Comparison of ENCODE assay signal across 10 cellular contexts in the genomic region with DNA sequence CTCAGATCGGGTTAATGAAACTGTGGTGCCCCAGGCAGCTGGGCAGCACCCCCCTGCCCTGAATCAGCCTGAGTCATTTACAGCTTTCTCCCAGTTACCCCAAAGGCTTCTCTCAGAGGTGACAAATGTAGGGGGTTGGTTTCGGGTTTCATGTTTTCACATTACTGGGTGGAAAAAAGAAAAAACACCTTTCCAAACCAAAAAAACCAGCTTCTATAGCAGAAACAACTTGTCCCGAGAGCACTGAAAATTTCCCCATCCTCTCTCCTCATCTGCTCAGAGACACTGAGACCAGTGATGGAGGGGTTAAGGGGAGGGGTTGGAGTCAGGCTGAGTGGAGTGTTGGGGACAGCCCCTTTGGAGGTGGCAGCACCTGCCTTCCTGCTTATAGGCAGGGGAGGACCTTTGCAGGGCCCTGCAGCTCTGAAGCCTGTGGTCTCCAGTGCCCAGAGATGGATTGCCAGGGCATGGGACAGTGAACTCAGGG. TPM values are rescaled to one million over a fixed set of nuclear protein-coding genes. Genes with fewer than 3 reads are reported as not detected.
DNase-seq lines count a peak whose midpoint lies in the region; ATAC-seq, FAIRE-seq and TF ChIP-seq lines count a peak whose summit lies in the region.
"Had no signal": no experiment of that assay in that cellular context is flagged by ENCODE, and none has a peak within 500 bp of the region (broad histone marks: within the 10 kb centered on the region; RNA-seq: fewer than 3 reads in every experiment).

No MANE protein-coding gene starts in this region.

- H3K4me2 ChIP-seq in astrocyte (ENCODE audit: low read length) = no peak overlapping the region

- no peak overlapping the region for H3K27ac ChIP-seq in astrocyte (ENCODE audit: low read depth, low read length)

- no peaks in the 10 kb centered on the region for H3K9me3 ChIP-seq in astrocyte (ENCODE audit: insufficient read depth, low read depth, low read length)
- H3K9me3 ChIP-seq: heart right ventricle had no signal

- H3K9me3 Mint-ChIP-seq in astrocyte (ENCODE audit: unreplicated experiment) = no peaks in the 10 kb centered on the region
- H3K9me3 Mint-ChIP-seq in stimulated activated memory B cell treated with anti-CD40 and anti-IgM and Interleukin-4, amounts not matched to agents 10 μg/mL and 1 μg/mL and 100 μg/mL, for 72 hours = no peaks in the 10 kb centered on the region

- no peak overlapping the region for H2AFZ ChIP-seq in astrocyte (ENCODE audit: low read depth, low read length)

- peak; percentile 84 for DNase-seq in HPDE6-E6E7 (ENCODE audit: extremely low spot score)
- no peak for DNase-seq in astrocyte (ENCODE audit: low read depth)
- no peak for DNase-seq in NCI-H2081 treated with DMSO at 0.1 percent for 48 hours (lab: John Stamatoyannopoulos, UW)
- DNase-seq in islet precursor cell = no peak
- DNase-seq in cortex of kidney (lab: John Stamatoyannopoulos, UW) = no peak
- DNase-seq: heart right ventricle had no signal

- peaks cover 25% of the 10 kb centered on the region for H3K36me3 ChIP-seq in astrocyte (ENCODE audit: insufficient read depth, low read length)

- no peaks in the 10 kb centered on the region for H3K79me2 ChIP-seq in astrocyte (ENCODE audit: insufficient read depth, low read length)

- ATAC-seq in GM18505 (IDR thresholded peaks at IDR 0.05; ENCODE audit: unreplicated experiment) = peak; percentile 44
- ATAC-seq in GM21529 (IDR thresholded peaks at IDR 0.05; ENCODE audit: unreplicated experiment) = peak; percentile 74
- peak; percentile 94 for ATAC-seq in stimulated activated memory B cell treated with anti-CD40 and anti-IgM and Interleukin-4, amounts not matched to agents 10 μg/mL and 1 μg/mL and 100 μg/mL, for 72 hours

- FAIRE-seq in astrocyte (lab: Jason Lieb, UNC) = no peak

- peak overlapping the region; percentile 80 for H3K27ac Mint-ChIP-seq in astrocyte (ENCODE audit: unreplicated experiment)
- H3K27ac Mint-ChIP-seq in stimulated activated memory B cell treated with anti-CD40 and anti-IgM and Interleukin-4, amounts not matched to agents 10 μg/mL and 1 μg/mL and 100 μg/mL, for 72 hours = peak overlapping the region; percentile 68

- no peak for TF ChIP-seq CTCF in astrocyte (IDR thresholded peaks at IDR 0.05; ENCODE audit: insufficient read depth, low read depth, low read length)

- peaks cover 8% of the 10 kb centered on the region for H3K36me3 Mint-ChIP-seq in astrocyte (ENCODE audit: low read depth, unreplicated experiment)
- peaks cover 23% of the 10 kb centered on the region for H3K36me3 Mint-ChIP-seq in stimulated activated memory B cell treated with anti-CD40 and anti-IgM and Interleukin-4, amounts not matched to agents 10 μg/mL and 1 μg/mL and 100 μg/mL, for 72 hours

- H3K27me3 Mint-ChIP-seq in astrocyte (ENCODE audit: low read depth, unreplicated experiment) = no peaks in the 10 kb centered on the region
- no peaks in the 10 kb centered on the region for H3K27me3 Mint-ChIP-seq in stimulated activated memory B cell treated with anti-CD40 and anti-IgM and Interleukin-4, amounts not matched to agents 10 μg/mL and 1 μg/mL and 100 μg/mL, for 72 hours

- H3K9ac ChIP-seq in astrocyte (ENCODE audit: low read length) = no peak overlapping the region

- H3K4me3 Mint-ChIP-seq in astrocyte (ENCODE audit: unreplicated experiment) = no peak overlapping the region
- H3K4me3 Mint-ChIP-seq in stimulated activated memory B cell treated with anti-CD40 and anti-IgM and Interleukin-4, amounts not matched to agents 10 μg/mL and 1 μg/mL and 100 μg/mL, for 72 hours = peak overlapping the region; percentile 11

- no peak overlapping the region for H3K4me3 ChIP-seq in astrocyte (ENCODE audit: insufficient read depth, low read depth, low read length)
- H3K4me3 ChIP-seq: heart right ventricle had no signal

- H3K27me3 ChIP-seq in astrocyte (ENCODE audit: insufficient read depth, low read length) = no peaks in the 10 kb centered on the region
- H3K27me3 ChIP-seq: heart right ventricle had no signal

- peaks cover 23% of the 10 kb centered on the region for H4K20me1 ChIP-seq in astrocyte (ENCODE audit: insufficient read depth, low read length)

- peaks cover 39% of the 10 kb centered on the region for H3K4me1 Mint-ChIP-seq in astrocyte (ENCODE audit: low read depth, unreplicated experiment)
- H3K4me1 Mint-ChIP-seq in stimulated activated memory B cell treated with anti-CD40 and anti-IgM and Interleukin-4, amounts not matched to agents 10 μg/mL and 1 μg/mL and 100 μg/mL, for 72 hours = peaks cover 53% of the 10 kb centered on the region

- peak; percentile 27 for TF ChIP-seq POLR2A in GM18505 (IDR thresholded peaks at IDR 0.05; ENCODE audit: borderline replicate concordance, extremely low read depth, insufficient read depth, insufficient read length)

- peaks cover 26% of the 10 kb centered on the region for H3K4me1 ChIP-seq in astrocyte (ENCODE audit: insufficient read depth, low read length)

RNA-seq across cellular contexts. Expression of gene UTP11, which starts 15.6 kb away (rescaled TPM):
- 38.2 and 42.6 TPM in 2 replicates for total RNA-seq in astrocyte

RNA-seq across cellular contexts. Expression of gene POU3F1, which starts 18.4 kb away (rescaled TPM):
- 2.3 and 3.3 TPM in 2 replicates for total RNA-seq in astrocyte
- total RNA-seq: NCI-H460 had no signal

RNA-seq across cellular contexts. Expression of gene FHL3, which starts 22.8 kb away (rescaled TPM):
- 107 and 116 TPM in 2 replicates for total RNA-seq in astrocyte

RNA-seq across cellular contexts. Expression of gene SF3A3, which starts 38.3 kb away (rescaled TPM):
- 66.5 and 76.8 TPM in 2 replicates for total RNA-seq in astrocyte

Comparison
In these comparisons a context has a peak if more than half of its experiments do, and no peak if none do; other contexts are left out.
1. ATAC-seq: peak in every context shown above with its lines; median percentile 94 in stimulated activated memory B cell treated with anti-CD40 and anti-IgM and Interleukin-4, amounts not matched to agents 10 μg/mL and 1 μg/mL and 100 μg/mL, for 72 hours; 74 in GM21529; 44 in GM18505.